In genomic region chr9:82543726-82544125, GRCh38 we compare ENCODE assay signal across 23 cellular contexts.
"Had no signal": no experiment of that assay in that cellular context is flagged by ENCODE, and none has a peak within 500 bp of the region (broad histone marks: within the 10 kb centered on the region; RNA-seq: fewer than 3 reads in every experiment).

No MANE protein-coding gene starts in this region.

- H3K79me2 ChIP-seq: hepatocyte, parathyroid adenoma had no signal

- H3K9ac ChIP-seq: parathyroid adenoma had no signal

- H3K27ac ChIP-seq: hepatocyte, parathyroid adenoma, prostate gland, right lobe of liver, suprapubic skin, thyroid gland, upper lobe of left lung, uterus had no signal

- DNase-seq: dermis blood vessel endothelial cell; erythroblast; foreskin melanocyte; head of caudate nucleus; left colon; left ventricle myocardium superior; mesendoderm; naive B cell; retina; right lobe of liver; stimulated activated CD4-positive, alpha-beta T cell treated with anti-CD3 and anti-CD28 coated beads, Interleukin-4, amount 100 ng/mL, for 1 hour; stimulated activated CD8-positive, alpha-beta memory T cell treated with anti-CD3 and anti-CD28 coated beads, Interleukin-4, amount 100 ng/mL, for 48 hours; stimulated activated naive CD8-positive, alpha-beta T cell treated with anti-CD3 and anti-CD28 coated beads, Interleukin-15, Interleukin-2, amounts not matched to agents 100 U/mL and 50 U/mL, for 24 hours; thyroid gland; upper lobe of left lung; uterus had no signal

- H3K27ac Mint-ChIP-seq: nephron; stimulated activated effector memory CD8-positive, alpha-beta T cell treated with anti-CD3 and anti-CD28 coated beads, Interleukin-12 subunit alpha, Interleukin-12 subunit beta, amount 100 ng/mL, for 72 hours had no signal

- H3K4me1 Mint-ChIP-seq: naive B cell; stimulated activated effector memory CD8-positive, alpha-beta T cell treated with anti-CD3 and anti-CD28 coated beads, Interleukin-12 subunit alpha, Interleukin-12 subunit beta, amount 100 ng/mL, for 72 hours had no signal

- H3K36me3 Mint-ChIP-seq: naive B cell; stimulated activated effector memory CD8-positive, alpha-beta T cell treated with anti-CD3 and anti-CD28 coated beads, Interleukin-12 subunit alpha, Interleukin-12 subunit beta, amount 100 ng/mL, for 72 hours had no signal

- H3K4me3 Mint-ChIP-seq: naive B cell; nephron; stimulated activated effector memory CD8-positive, alpha-beta T cell treated with anti-CD3 and anti-CD28 coated beads, Interleukin-12 subunit alpha, Interleukin-12 subunit beta, amount 100 ng/mL, for 72 hours had no signal

- H3K9me3 Mint-ChIP-seq: naive B cell, nephron had no signal

- H3K4me3 ChIP-seq: hepatocyte, lung, prostate gland, right lobe of liver, suprapubic skin, thyroid gland, upper lobe of left lung, uterus had no signal

- H3K27me3 ChIP-seq: hepatocyte, right lobe of liver, suprapubic skin, thyroid gland, upper lobe of left lung, uterus had no signal

- H3K9me3 ChIP-seq: prostate gland, right lobe of liver, suprapubic skin, thyroid gland, upper lobe of left lung, uterus had no signal

- H3K36me3 ChIP-seq: prostate gland, right lobe of liver, suprapubic skin, thyroid gland, upper lobe of left lung, uterus had no signal

- H2AFZ ChIP-seq: hepatocyte, parathyroid adenoma had no signal

- H3K4me1 ChIP-seq: parathyroid adenoma, prostate gland, uterus had no signal

- H3K4me2 ChIP-seq: hepatocyte had no signal
